Comparison of ENCODE assay signal across 18 cellular contexts in genomic region chrX:12241026-12241425, GRCh38.
DNase-seq lines count a peak whose midpoint lies in the region; ATAC-seq and TF ChIP-seq lines count a peak whose summit lies in the region.
"Had no signal": no experiment of that assay in that cellular context is flagged by ENCODE, and none has a peak within 500 bp of the region (broad histone marks: within the 10 kb centered on the region; RNA-seq: fewer than 3 reads in every experiment).

No MANE protein-coding gene starts in this region.

- H3K79me1 ChIP-seq in IMR-90 (ENCODE audit: low read depth in 1 of 2, low read length in 2 of 2) = no peaks in the 10 kb centered on the region

- DNase-seq in MCF 10A (ENCODE audit: unreplicated experiment) (peak; percentile 5), breast epithelium (ENCODE audit: low spot score in 2 of 2) (no peak), IMR-90 (peak; percentile 5), brain microvascular endothelial cell (peak; percentile 5)
- DNase-seq in activated T-helper 2 cell treated with anti-CD3 and anti-CD28 coated beads, Interferon-gamma antibody, Interleukin-2, Interleukin-4, amounts not matched to agents 10 μg/mL and 5 μg/mL and 100 μg/mL, durations not matched to agents 14 hours and 24 hours and 36 hours (ENCODE audit: low spot score) = no peak
- no peak for DNase-seq in activated CD4-positive, alpha-beta T cell treated with anti-CD3 and anti-CD28 coated beads, Interleukin-2, amount 10 ng/mL, durations not matched to agents 24 days and 14 days
- DNase-seq: 8988T; CD4-positive, CD25-positive, alpha-beta regulatory T cell; NCI-H1105 treated with DMSO at 0.1 percent for 48 hours; NCI-H2171; NCI-H345; NCI-H524; NCI-H774; Right ventricle myocardium superior; T-helper 2 cell had no signal

- no peak for ATAC-seq in IMR-90 (ENCODE audit: low read depth)
- no peak for ATAC-seq in GM19351 (IDR thresholded peaks at IDR 0.05; ENCODE audit: unreplicated experiment)
- ATAC-seq in HG02623 (IDR thresholded peaks at IDR 0.05; ENCODE audit: unreplicated experiment) = no peak
- ATAC-seq: K562 had no signal

- H3K4me3 Mint-ChIP-seq in MCF 10A (ENCODE audit: unreplicated experiment) = no peak overlapping the region
- no peak overlapping the region for H3K4me3 Mint-ChIP-seq in activated T-helper 2 cell treated with anti-CD3 and anti-CD28 coated beads, Interferon-gamma antibody, Interleukin-2, Interleukin-4, amounts not matched to agents 10 μg/mL and 5 μg/mL and 100 μg/mL, durations not matched to agents 14 hours and 24 hours and 36 hours (ENCODE audit: low read depth)
- H3K4me3 Mint-ChIP-seq in activated CD4-positive, alpha-beta T cell treated with anti-CD3 and anti-CD28 coated beads, Interleukin-2, amount 10 ng/mL, durations not matched to agents 24 days and 14 days = no peak overlapping the region
- H3K4me3 Mint-ChIP-seq: CD4-positive, CD25-positive, alpha-beta regulatory T cell had no signal

- no peak overlapping the region for H3K9ac ChIP-seq in IMR-90 (ENCODE audit: low read depth, low read length)

- H3K4me3 ChIP-seq in breast epithelium = no peak overlapping the region
- no peak overlapping the region for H3K4me3 ChIP-seq in IMR-90 (ENCODE audit: insufficient read depth, low read depth, low read length)
- no peak overlapping the region for H3K4me3 ChIP-seq in brain microvascular endothelial cell (ENCODE audit: low read depth, low read length)
- H3K4me3 ChIP-seq: K562 had no signal

- no peak overlapping the region for H4K91ac ChIP-seq in IMR-90 (ENCODE audit: insufficient read depth, low read depth, low read length)

- peaks cover 2% of the 10 kb centered on the region; the same call in 1 of the 2 replicates for H3K9me1 ChIP-seq in IMR-90 (ENCODE audit: insufficient read depth, low read length)

- no peak overlapping the region for H3K27ac ChIP-seq in breast epithelium
- H3K27ac ChIP-seq in IMR-90 (ENCODE audit: insufficient read depth, low read length) = no peak overlapping the region
- no peak overlapping the region for H3K27ac ChIP-seq in brain microvascular endothelial cell

- no peaks in the 10 kb centered on the region for H3K9me3 Mint-ChIP-seq in MCF 10A (ENCODE audit: unreplicated experiment)
- H3K9me3 Mint-ChIP-seq in activated T-helper 2 cell treated with anti-CD3 and anti-CD28 coated beads, Interferon-gamma antibody, Interleukin-2, Interleukin-4, amounts not matched to agents 10 μg/mL and 5 μg/mL and 100 μg/mL, durations not matched to agents 14 hours and 24 hours and 36 hours = no peaks in the 10 kb centered on the region
- H3K9me3 Mint-ChIP-seq in activated CD4-positive, alpha-beta T cell treated with anti-CD3 and anti-CD28 coated beads, Interleukin-2, amount 10 ng/mL, durations not matched to agents 24 days and 14 days = no peaks in the 10 kb centered on the region

- no peak overlapping the region for H3K4ac ChIP-seq in IMR-90 (ENCODE audit: low read depth, low read length)

- no peak overlapping the region for H2AFZ ChIP-seq in IMR-90 (replicated peaks; ENCODE audit: low read length, poor library complexity)

- H3K36me3 Mint-ChIP-seq in MCF 10A (ENCODE audit: insufficient read depth, unreplicated experiment) = no peaks in the 10 kb centered on the region
- no peaks in the 10 kb centered on the region for H3K36me3 Mint-ChIP-seq in activated T-helper 2 cell treated with anti-CD3 and anti-CD28 coated beads, Interferon-gamma antibody, Interleukin-2, Interleukin-4, amounts not matched to agents 10 μg/mL and 5 μg/mL and 100 μg/mL, durations not matched to agents 14 hours and 24 hours and 36 hours (ENCODE audit: low read depth)
- no peaks in the 10 kb centered on the region for H3K36me3 Mint-ChIP-seq in activated CD4-positive, alpha-beta T cell treated with anti-CD3 and anti-CD28 coated beads, Interleukin-2, amount 10 ng/mL, durations not matched to agents 24 days and 14 days (ENCODE audit: low read depth)
- H3K36me3 Mint-ChIP-seq: CD4-positive, CD25-positive, alpha-beta regulatory T cell had no signal

- peaks cover 5% of the 10 kb centered on the region for H3K4me1 Mint-ChIP-seq in MCF 10A (ENCODE audit: insufficient read depth, unreplicated experiment)
- H3K4me1 Mint-ChIP-seq in activated T-helper 2 cell treated with anti-CD3 and anti-CD28 coated beads, Interferon-gamma antibody, Interleukin-2, Interleukin-4, amounts not matched to agents 10 μg/mL and 5 μg/mL and 100 μg/mL, durations not matched to agents 14 hours and 24 hours and 36 hours (ENCODE audit: low read depth) = no peaks in the 10 kb centered on the region
- H3K4me1 Mint-ChIP-seq in activated CD4-positive, alpha-beta T cell treated with anti-CD3 and anti-CD28 coated beads, Interleukin-2, amount 10 ng/mL, durations not matched to agents 24 days and 14 days = no peaks in the 10 kb centered on the region
- H3K4me1 Mint-ChIP-seq: CD4-positive, CD25-positive, alpha-beta regulatory T cell had no signal

- H3K9me3 ChIP-seq in breast epithelium (no peaks in the 10 kb centered on the region), IMR-90 (ENCODE audit: control insufficient read depth, insufficient read depth, low read length) (no peaks in the 10 kb centered on the region)

- H3K36me3 ChIP-seq in breast epithelium (no peaks in the 10 kb centered on the region), IMR-90 (ENCODE audit: control insufficient read depth, insufficient read depth, low read length) (no peaks in the 10 kb centered on the region), brain microvascular endothelial cell (replicated peaks) (no peaks in the 10 kb centered on the region)

- H4K8ac ChIP-seq in IMR-90 (ENCODE audit: low read depth in 2 of 2, low read length in 2 of 2) = no peak overlapping the region

- no peak overlapping the region for H3K4me2 ChIP-seq in IMR-90 (ENCODE audit: low read depth, low read length)

- no peaks in the 10 kb centered on the region for H4K20me1 ChIP-seq in IMR-90 (ENCODE audit: insufficient read depth, low read length)

- H3K4me1 ChIP-seq in breast epithelium (no peaks in the 10 kb centered on the region), IMR-90 (ENCODE audit: control insufficient read depth, insufficient read depth, low read length) (no peaks in the 10 kb centered on the region; the same call in 1 of the 2 replicates)

- no peak overlapping the region for H3K23ac ChIP-seq in IMR-90 (ENCODE audit: low read depth, low read length)

- no peaks in the 10 kb centered on the region for H3K27me3 Mint-ChIP-seq in MCF 10A (ENCODE audit: insufficient read depth, unreplicated experiment)
- H3K27me3 Mint-ChIP-seq in activated T-helper 2 cell treated with anti-CD3 and anti-CD28 coated beads, Interferon-gamma antibody, Interleukin-2, Interleukin-4, amounts not matched to agents 10 μg/mL and 5 μg/mL and 100 μg/mL, durations not matched to agents 14 hours and 24 hours and 36 hours (ENCODE audit: low read depth) = no peaks in the 10 kb centered on the region
- no peaks in the 10 kb centered on the region for H3K27me3 Mint-ChIP-seq in activated CD4-positive, alpha-beta T cell treated with anti-CD3 and anti-CD28 coated beads, Interleukin-2, amount 10 ng/mL, durations not matched to agents 24 days and 14 days
- H3K27me3 Mint-ChIP-seq: CD4-positive, CD25-positive, alpha-beta regulatory T cell had no signal

- TF ChIP-seq RAD21 in IMR-90 (IDR thresholded peaks at IDR 0.05; ENCODE audit: low read length) = no peak

- H2BK15ac ChIP-seq in IMR-90 (ENCODE audit: low read depth, low read length) = no peak overlapping the region

- TF ChIP-seq CTCF in MCF 10A (IDR thresholded peaks at IDR 0.05; ENCODE audit: unreplicated experiment) = no peak
- TF ChIP-seq CTCF in breast epithelium (IDR thresholded peaks at IDR 0.05) = no peak
- no peak for TF ChIP-seq CTCF in IMR-90 (conservative IDR thresholded peaks at IDR 0.05; ENCODE audit: low read depth, low read length)
- no peak for TF ChIP-seq CTCF in brain microvascular endothelial cell (IDR thresholded peaks at IDR 0.05; ENCODE audit: low read depth, low read length, missing control alignments)

- CTCF ChIA-PET in MCF 10A (lab: Yijun Ruan, JAX) (no interaction called here), IMR-90 (lab: Yijun Ruan, JAX) (no interaction called here)

- TF ChIP-seq POLR2A in breast epithelium (IDR thresholded peaks at IDR 0.05) = no peak
- TF ChIP-seq POLR2A in IMR-90 (IDR thresholded peaks at IDR 0.05; ENCODE audit: low read depth, low read length) = no peak

- in situ Hi-C loops in IMR-90 (cut with MboI; ENCODE audit: low sequenced_read_pairs) (no loop called here), brain microvascular endothelial cell (cut with HindIII; ENCODE audit: low pct_ligation_motif_present, low sequenced_read_pairs) (no loop called here)

- no peak overlapping the region for H3K18ac ChIP-seq in IMR-90 (ENCODE audit: low read depth, low read length)

- H3K14ac ChIP-seq in IMR-90 (replicated peaks; ENCODE audit: low read depth, low read length) = no peak overlapping the region

- H2BK120ac ChIP-seq in IMR-90 (ENCODE audit: low read depth, low read length) = no peak overlapping the region

- no peak overlapping the region for H3K27ac Mint-ChIP-seq in MCF 10A (ENCODE audit: low read depth, unreplicated experiment)
- no peak overlapping the region for H3K27ac Mint-ChIP-seq in activated T-helper 2 cell treated with anti-CD3 and anti-CD28 coated beads, Interferon-gamma antibody, Interleukin-2, Interleukin-4, amounts not matched to agents 10 μg/mL and 5 μg/mL and 100 μg/mL, durations not matched to agents 14 hours and 24 hours and 36 hours
- no peak overlapping the region for H3K27ac Mint-ChIP-seq in activated CD4-positive, alpha-beta T cell treated with anti-CD3 and anti-CD28 coated beads, Interleukin-2, amount 10 ng/mL, durations not matched to agents 24 days and 14 days
- H3K27ac Mint-ChIP-seq: CD4-positive, CD25-positive, alpha-beta regulatory T cell had no signal

- no peak overlapping the region for H2AK9ac ChIP-seq in IMR-90 (replicated peaks; ENCODE audit: low read depth, low read length, poor library complexity)

- BruUV-seq in MCF 10A (replicated peaks; lab: Mats Ljungman, UMichigan) (no TSS peak), IMR-90 (replicated peaks; lab: Mats Ljungman, UMichigan) (no TSS peak)

- H2BK20ac ChIP-seq in IMR-90 (ENCODE audit: low read depth, low read length) = no peak overlapping the region

- no CpG with 5 or more reads among the region's 2 CpGs for WGBS in IMR-90 (ENCODE audit: extremely low coverage in 2 of 2, insufficient read length in 1 of 2), 2 experiments

- no peak overlapping the region for H4K5ac ChIP-seq in IMR-90 (ENCODE audit: low read depth, low read length)

- POLR2A ChIA-PET in MCF 10A (lab: Yijun Ruan, JAX) = no interaction called here
- POLR2A ChIA-PET in IMR-90 (lab: Charles Lee; ENCODE audit: unreplicated experiment) = no interaction called here

- dilution Hi-C loops in IMR-90 (cut with HindIII; ENCODE audit: low sequenced_read_pairs, unreplicated experiment) = no loop called here

- H3K56ac ChIP-seq in IMR-90 (ENCODE audit: extremely low read depth, insufficient read depth, low read length) = no peak overlapping the region

- intact Hi-C loops in MCF 10A (cut with micrococcal nuclease) (no loop called here), breast epithelium (cut with DNase I; ENCODE audit: low total_unique reads) (no loop called here), IMR-90 (cut with micrococcal nuclease) (no loop called here)
- intact Hi-C loops in activated T-helper 2 cell treated with anti-CD3 and anti-CD28 coated beads, Interferon-gamma antibody, Interleukin-2, Interleukin-4, amounts not matched to agents 10 μg/mL and 5 μg/mL and 100 μg/mL, durations not matched to agents 14 hours and 24 hours and 36 hours (cut with micrococcal nuclease) = no loop called here
- intact Hi-C loops in activated CD4-positive, alpha-beta T cell treated with anti-CD3 and anti-CD28 coated beads, Interleukin-2, amount 10 ng/mL, durations not matched to agents 24 days and 14 days (cut with micrococcal nuclease) = no loop called here

- no peak overlapping the region for H2AK5ac ChIP-seq in IMR-90 (ENCODE audit: low read depth, low read length)

- H2BK5ac ChIP-seq in IMR-90 (ENCODE audit: low read depth, low read length, poor library complexity, severe bottlenecking) = no peak overlapping the region

- H3K27me3 ChIP-seq in breast epithelium (no peaks in the 10 kb centered on the region), IMR-90 (ENCODE audit: control insufficient read depth, insufficient read depth, low read length) (no peaks in the 10 kb centered on the region), brain microvascular endothelial cell (replicated peaks) (no peaks in the 10 kb centered on the region)

Comparison
In these comparisons a context has a peak if more than half of its experiments do, and no peak if none do; other contexts are left out.
1. DNase-seq: peak in MCF 10A (single experiment), IMR-90 (single experiment) and brain microvascular endothelial cell (single experiment); none in breast epithelium (0 of 2), activated T-helper 2 cell treated with anti-CD3 and anti-CD28 coated beads, Interferon-gamma antibody, Interleukin-2, Interleukin-4, amounts not matched to agents 10 μg/mL and 5 μg/mL and 100 μg/mL, durations not matched to agents 14 hours and 24 hours and 36 hours (single experiment) and activated CD4-positive, alpha-beta T cell treated with anti-CD3 and anti-CD28 coated beads, Interleukin-2, amount 10 ng/mL, durations not matched to agents 24 days and 14 days (single experiment).